In genomic region chr18:44758821-44759624, GRCh38 we compare ENCODE assay signal across 9 cellular contexts.
DNase-seq lines count a peak whose midpoint lies in the region; ATAC-seq and TF ChIP-seq lines count a peak whose summit lies in the region.
"Had no signal": no experiment of that assay in that cellular context is flagged by ENCODE, and none has a peak within 500 bp of the region (broad histone marks: within the 10 kb centered on the region; RNA-seq: fewer than 3 reads in every experiment).

No MANE protein-coding gene starts in this region.

- no peak overlapping the region for H3K4ac ChIP-seq in mesendoderm (ENCODE audit: low read depth, low read length)

- H2AFZ ChIP-seq in OCI-LY7 (ENCODE audit: low read length): peak overlapping the region; percentile 19; the same call in 1 of the 2 replicates

- H3K4me2 ChIP-seq in OCI-LY7 (ENCODE audit: low read length) (peak overlapping the region; percentile 95), mesendoderm (ENCODE audit: low read length) (no peak overlapping the region)

- H3K27ac ChIP-seq in OCI-LY7 (ENCODE audit: low read depth, low read length, poor library complexity, severe bottlenecking): peak overlapping the region; percentile 100
- H3K27ac ChIP-seq in testis: no peak overlapping the region
- no peak overlapping the region for H3K27ac ChIP-seq in mesendoderm (ENCODE audit: low read depth, low read length)

- H3K36me3 ChIP-seq in OCI-LY7 (ENCODE audit: insufficient read depth, low read length) (no peaks in the 10 kb centered on the region), testis (ENCODE audit: low read depth, missing control alignments) (no peaks in the 10 kb centered on the region), mesendoderm (ENCODE audit: control insufficient read depth, insufficient read depth, low read length) (no peaks in the 10 kb centered on the region)

- no peak overlapping the region for H3K9ac ChIP-seq in mesendoderm (ENCODE audit: low read length)

- H3K4me1 ChIP-seq in OCI-LY7 (ENCODE audit: insufficient read depth, low read length, poor library complexity, severe bottlenecking): peaks cover 48% of the 10 kb centered on the region
- no peaks in the 10 kb centered on the region for H3K4me1 ChIP-seq in testis
- H3K4me1 ChIP-seq in mesendoderm (ENCODE audit: control insufficient read depth, low read depth, low read length): peaks cover 2% of the 10 kb centered on the region

- POLR2A ChIA-PET in OCI-LY7 (lab: Charles Lee): interaction anchor here (0.7 to 1.5 kb wide), 8 partner anchors 9 to 345 kb away, joined by 3 to 6 read pairs (median 3); no protein-coding TSS in a partner anchor

- H3K18ac ChIP-seq in mesendoderm (ENCODE audit: low read length): no peak overlapping the region

- peak; percentile 95 for ATAC-seq in GM18511 (IDR thresholded peaks at IDR 0.05; ENCODE audit: unreplicated experiment)
- peak; percentile 96 for ATAC-seq in HG02759 (IDR thresholded peaks at IDR 0.05; ENCODE audit: unreplicated experiment)
- ATAC-seq: HCT116 had no signal

- H4K5ac ChIP-seq in mesendoderm (ENCODE audit: low read length): no peak overlapping the region

- TF ChIP-seq CTCF in OCI-LY7 (conservative IDR thresholded peaks at IDR 0.05; ENCODE audit: low read length): no peak
- TF ChIP-seq CTCF in testis (IDR thresholded peaks at IDR 0.05): no peak

- H3K27me3 ChIP-seq in testis: no peaks in the 10 kb centered on the region
- no peaks in the 10 kb centered on the region for H3K27me3 ChIP-seq in mesendoderm (ENCODE audit: insufficient read depth, low read length, poor library complexity)

- 82 to 83% methylated on average over 13 of the region's 13 CpGs for WGBS in testis, 2 donors
- WGBS in mesendoderm (ENCODE audit: extremely low coverage, insufficient coverage, low lambda C conversion rate): no CpG with 5 or more reads among the region's 13 CpGs

- no peaks in the 10 kb centered on the region for H3K9me2 ChIP-seq in OCI-LY7 (ENCODE audit: insufficient read depth, low read length)

- H2BK15ac ChIP-seq in mesendoderm (replicated peaks; ENCODE audit: low read depth): no peak overlapping the region

- no peaks in the 10 kb centered on the region for H3K79me1 ChIP-seq in mesendoderm (ENCODE audit: low read length)

- no peak overlapping the region for H3K23ac ChIP-seq in mesendoderm (ENCODE audit: low read length)

- intact Hi-C loops in OCI-LY7 (cut with micrococcal nuclease; ENCODE audit: unreplicated experiment) (loop anchor here (1.0 to 2.0 kb wide), 3 partner anchors 36 to 344 kb away; partner anchors contain the start of gene SETBP1), testis (cut with DNase I; ENCODE audit: low total_unique reads) (no loop called here), cardiac septum (cut with DNase I) (no loop called here)

- CTCF ChIA-PET in OCI-LY7 (lab: Charles Lee; ENCODE audit: unreplicated experiment): no interaction called here

- no peak overlapping the region for H2AK5ac ChIP-seq in mesendoderm (ENCODE audit: low read length)

- H3K9me3 ChIP-seq in OCI-LY7 (ENCODE audit: low read length): no peaks in the 10 kb centered on the region
- no peaks in the 10 kb centered on the region for H3K9me3 ChIP-seq in testis

- H2BK120ac ChIP-seq in mesendoderm (ENCODE audit: low read depth, low read length): no peak overlapping the region

- H4K8ac ChIP-seq in mesendoderm (ENCODE audit: low read depth, low read length): no peak overlapping the region

- peak; percentile 89 for DNase-seq in OCI-LY7 (ENCODE audit: low spot score)
- peak; percentile 85 for DNase-seq in medulla oblongata (ENCODE audit: extremely low spot score)
- no peak for DNase-seq in testis
- no peak for DNase-seq in cardiac septum (ENCODE audit: low spot score)
- DNase-seq in DMS79 (lab: John Stamatoyannopoulos, UW): no peak
- no peak for DNase-seq in mesendoderm

- no peak for TF ChIP-seq POLR2A in testis (IDR thresholded peaks at IDR 0.05)

- H3K56ac ChIP-seq in mesendoderm (ENCODE audit: low read length): no peak overlapping the region

- no peaks in the 10 kb centered on the region for H3K79me2 ChIP-seq in OCI-LY7 (ENCODE audit: insufficient read depth, low read depth, low read length)
- no peaks in the 10 kb centered on the region for H3K79me2 ChIP-seq in mesendoderm (ENCODE audit: control insufficient read depth, insufficient read depth, low read length)

- no peak overlapping the region for H2BK5ac ChIP-seq in mesendoderm (ENCODE audit: low read length)

- no TSS peak for BruUV-seq in OCI-LY7 (replicated peaks; lab: Mats Ljungman, UMichigan)

- H3K4me3 ChIP-seq in OCI-LY7 (ENCODE audit: low read depth, low read length, poor library complexity, severe bottlenecking): peak overlapping the region; percentile 49
- no peak overlapping the region for H3K4me3 ChIP-seq in testis
- H3K4me3 ChIP-seq in mesendoderm (ENCODE audit: low read length): no peak overlapping the region

- no peaks in the 10 kb centered on the region for H4K20me1 ChIP-seq in OCI-LY7 (ENCODE audit: insufficient read depth, low read length)

Comparison
In these comparisons a context has a peak if more than half of its experiments do, and no peak if none do; other contexts are left out.
1. DNase-seq: peak in OCI-LY7 (single experiment) and medulla oblongata (single experiment); none in testis (single experiment), cardiac septum (single experiment), DMS79 (single experiment) and mesendoderm (single experiment).